Comparison of ENCODE assay signal across 1 cellular context in the genomic region with DNA sequence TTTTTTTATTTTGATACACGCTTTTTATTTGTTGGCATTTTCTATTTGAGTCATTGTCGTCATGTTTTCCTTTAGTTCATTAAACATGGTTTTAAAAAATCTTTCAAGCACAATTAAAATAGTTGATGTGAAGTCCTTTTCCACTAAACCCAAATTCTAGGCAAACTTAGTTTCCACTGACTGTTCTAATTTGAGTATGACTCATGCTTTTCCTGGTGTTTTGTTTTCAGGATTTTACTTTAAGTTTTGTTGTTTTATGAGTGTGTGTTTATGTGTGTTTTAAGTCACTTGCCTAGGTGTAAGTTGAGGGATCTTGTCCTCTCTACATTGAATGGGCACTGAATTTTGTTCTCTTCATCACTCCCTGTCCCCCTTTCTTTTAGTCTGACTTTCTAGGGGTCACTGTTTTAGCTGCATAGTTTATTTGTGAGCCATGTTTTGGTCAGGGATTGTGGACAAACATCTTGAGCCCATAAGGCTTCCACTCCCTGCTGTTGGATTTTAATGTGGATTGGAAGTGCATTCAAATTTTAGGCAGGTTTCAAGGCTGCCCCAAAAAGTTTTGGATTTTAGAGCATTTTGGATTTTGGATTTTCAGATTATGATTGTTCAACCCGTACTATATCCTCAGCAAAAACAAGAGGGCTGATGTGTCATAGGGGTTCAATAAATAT.
TF ChIP-seq lines count a peak whose summit lies in the region.

No MANE protein-coding gene starts in this region.

TF ChIP-seq in GM12878, 131 proteins besides CTCF, POLR2A, EP300 and RAD21:
- TF ChIP-seq POLR2AphosphoS5 (IDR thresholded peaks at IDR 0.05; ENCODE audit: low read length) (no peak), JUNB (IDR thresholded peaks at IDR 0.05) (peak; percentile 24; the same call in 1 of the 2 replicates)
